In genomic region chr4:143721317-143721716, GRCh38 we compare ENCODE assay signal across 20 cellular contexts. TPM values are rescaled to one million over a fixed set of nuclear protein-coding genes. Genes with fewer than 3 reads are reported as not detected.
DNase-seq lines count a peak whose midpoint lies in the region; ATAC-seq lines count a peak whose summit lies in the region.
"Had no signal": no experiment of that assay in that cellular context is flagged by ENCODE, and none has a peak within 500 bp of the region (broad histone marks: within the 10 kb centered on the region; RNA-seq: fewer than 3 reads in every experiment).

No MANE protein-coding gene starts in this region.

- H3K27ac ChIP-seq in GM23248: no peak overlapping the region
- H3K27ac ChIP-seq: C4-2B, Peyer's patch, SJSA1 had no signal

- ATAC-seq in sciatic nerve (no peak), HG03460 (IDR thresholded peaks at IDR 0.05; ENCODE audit: unreplicated experiment) (no peak)

- intact Hi-C loops in sciatic nerve (cut with DNase I): no loop called here

- no peaks in the 10 kb centered on the region for H3K79me2 ChIP-seq in GM23248 (ENCODE audit: insufficient read depth)

- no peak overlapping the region for H3K4me3 ChIP-seq in GM23248
- H3K4me3 ChIP-seq: Peyer's patch, SJSA1 had no signal

- H3K4me1 ChIP-seq in GM23248 (ENCODE audit: insufficient read depth): 0 out of 2 replicates have a peak, but pooled peaks cover 6% of the 10 kb centered on the region
- H3K4me1 ChIP-seq: Peyer's patch, SJSA1 had no signal

- no peaks in the 10 kb centered on the region for H3K36me3 ChIP-seq in GM23248 (ENCODE audit: low read depth)
- H3K36me3 ChIP-seq: Peyer's patch, SJSA1 had no signal

- H3K9ac ChIP-seq in GM23248: no peak overlapping the region

- H2AFZ ChIP-seq in GM23248: 0 out of 2 replicates have a peak overlapping the region, but pooled peaks have one; percentile 43

- H3F3A ChIP-seq in GM23248 (ENCODE audit: insufficient read depth): no peaks in the 10 kb centered on the region

- no peaks in the 10 kb centered on the region for H3K9me3 ChIP-seq in GM23248 (ENCODE audit: low read depth)
- H3K9me3 ChIP-seq: Peyer's patch, SJSA1 had no signal

- H3K27me3 ChIP-seq in GM23248 (replicated peaks; ENCODE audit: insufficient read depth): no peaks in the 10 kb centered on the region
- H3K27me3 ChIP-seq: Peyer's patch, SJSA1 had no signal

- no peak overlapping the region for H3K4me2 ChIP-seq in GM23248 (ENCODE audit: unreplicated experiment)

- H4K20me1 ChIP-seq in GM23248 (ENCODE audit: insufficient read depth): no peaks in the 10 kb centered on the region

- WGBS in GM23248 (ENCODE audit: low coverage in 1 of 2, low lambda C conversion rate in 2 of 2, missing lambda C conversion rate in 2 of 2), 2 experiments: 63 to 73% methylated on average over 1 of the region's 1 CpG

- H3K9me2 ChIP-seq in GM23248 (ENCODE audit: insufficient read depth): no peaks in the 10 kb centered on the region

- in situ Hi-C loops in GM23248 (cut with MboI): no loop called here

- DNase-seq in AG08395 (ENCODE audit: low spot score): peak; percentile 9
- DNase-seq in GM23248: peak; percentile 51
- DNase-seq in dermis microvascular lymphatic vessel endothelial cell (ENCODE audit: low read depth in 2 of 2): peak; percentile 48 to 76
- DNase-seq in pulmonary artery endothelial cell (ENCODE audit: low read depth, low spot score): peak; percentile 49
- DNase-seq in sciatic nerve (ENCODE audit: low spot score): no peak
- no peak for DNase-seq in NCI-H1048 (lab: John Stamatoyannopoulos, UW)
- DNase-seq: AML-193, DMS79 treated with DMSO at 0.1 percent for 48 hours, NCI-H1105, NCI-H1694, NCI-H2081 treated with DMSO at 0.1 percent for 48 hours, NCI-H446 treated with DMSO at 0.1 percent for 48 hours, NCI-H69, Peyer's patch had no signal

RNA-seq across cellular contexts. Expression of gene FREM3, which starts 20.8 kb away (rescaled TPM):
- total RNA-seq in GM23248 (2014; rRNA removed; shearing (Covaris generic)): not detected in 2 replicates
- polyA plus RNA-seq in GM23248 (2016; fragmentation: Nextera tagmentation; extraction: Ambion mirVana): not detected in 2 replicates
- 0.13 TPM in 2 replicates for total RNA-seq in dermis microvascular lymphatic vessel endothelial cell
- under 0.01 and 0.18 TPM in 2 replicates for total RNA-seq in pulmonary artery endothelial cell
- total RNA-seq in sciatic nerve: not detected
- total RNA-seq: A673, H4, LHCN-M2, SJSA1 had no signal

Comparison
In these comparisons a context has a peak if more than half of its experiments do, and no peak if none do; other contexts are left out.
1. DNase-seq: peak in AG08395 (single experiment), GM23248 (single experiment), dermis microvascular lymphatic vessel endothelial cell (2 of 2) and pulmonary artery endothelial cell (single experiment); none in sciatic nerve (single experiment) and NCI-H1048 (single experiment).